32 cellular contexts compared by ENCODE assay signal in genomic region chr4:127630152-127630551, GRCh38.
"Had no signal": no experiment of that assay in that cellular context is flagged by ENCODE, and none has a peak within 500 bp of the region (broad histone marks: within the 10 kb centered on the region; RNA-seq: fewer than 3 reads in every experiment).

No MANE protein-coding gene starts in this region.

- H3K4me3 ChIP-seq: MG63 had no signal

- H3K27me3 ChIP-seq: MG63 had no signal

- H3K9me3 ChIP-seq: MG63 had no signal

- H3K36me3 ChIP-seq: MG63 had no signal

- DNase-seq: Karpas-422, MG63, MM.1S, NCI-H1048, NCI-H1092, NCI-H1092 treated with DMSO at 0.1 percent for 48 hours, NCI-H1105, NCI-H1105 treated with DMSO at 0.1 percent for 48 hours, NCI-H1417, NCI-H1417 treated with DMSO at 0.1 percent for 48 hours, NCI-H1436, NCI-H1436 treated with DMSO at 0.1 percent for 48 hours, NCI-H146, NCI-H1694, NCI-H1694 treated with DMSO at 0.1 percent for 48 hours, NCI-H187, NCI-H187 treated with DMSO at 0.1 percent for 48 hours, NCI-H1930, NCI-H2029, NCI-H2029 treated with DMSO at 0.1 percent for 48 hours, NCI-H2081, NCI-H2081 treated with DMSO at 0.1 percent for 48 hours, NCI-H2107, NCI-H2171, NCI-H2171 treated with DMSO at 0.1 percent for 48 hours, NCI-H2227 treated with DMSO at 0.1 percent for 48 hours, NCI-H226, NCI-H345, NCI-H446, NCI-H446 treated with DMSO at 0.1 percent for 48 hours, NCI-H510A, NCI-H510A treated with DMSO at 0.1 percent for 48 hours had no signal
